In genomic region chr6:89566011-89566775, GRCh38 we compare ENCODE assay signal across 13 cellular contexts.
"Had no signal": no experiment of that assay in that cellular context is flagged by ENCODE, and none has a peak within 500 bp of the region (broad histone marks: within the 10 kb centered on the region; RNA-seq: fewer than 3 reads in every experiment).

No MANE protein-coding gene starts in this region.

- FAIRE-seq: TTC549 had no signal

- H3K27me3 ChIP-seq: right atrium auricular region, stomach, tibial nerve had no signal

- H3K27ac ChIP-seq: epithelial cell of prostate, tibial nerve had no signal

- H3K9me3 ChIP-seq: right atrium auricular region, stomach, tibial nerve had no signal

- ATAC-seq: activated T-cell treated with anti-CD3 and anti-CD28 coated beads, Interleukin-2, amount 50 U/mL, for 72 hours had no signal

- H3K9me3 Mint-ChIP-seq: activated naive CD8-positive, alpha-beta T cell treated with anti-CD3 and anti-CD28 coated beads, Interleukin-2, amount 10 ng/mL, durations not matched to agents 7 days and 5 days; activated T-cell treated with anti-CD3 and anti-CD28 coated beads, Interleukin-2, amount 50 U/mL, for 72 hours; T-helper 1 cell treated with Interleukin-12 subunit alpha and Interleukin-12 subunit beta and Interleukin-4 antibody, amounts not matched to agents 30 μg/mL and 1 μg/mL, for 36 hours had no signal

- H3K4me3 Mint-ChIP-seq: activated naive CD8-positive, alpha-beta T cell treated with anti-CD3 and anti-CD28 coated beads, Interleukin-2, amount 10 ng/mL, durations not matched to agents 7 days and 5 days; activated T-cell treated with anti-CD3 and anti-CD28 coated beads, Interleukin-2, amount 50 U/mL, for 72 hours; T-helper 1 cell treated with Interleukin-12 subunit alpha and Interleukin-12 subunit beta and Interleukin-4 antibody, amounts not matched to agents 30 μg/mL and 1 μg/mL, for 36 hours had no signal

- DNase-seq: activated CD4-positive, alpha-beta T cell treated with anti-CD3 and anti-CD28 coated beads, Interleukin-2, amount 50 U/mL, for 48 hours; activated naive CD8-positive, alpha-beta T cell treated with anti-CD3 and anti-CD28 coated beads, Interleukin-2, amount 10 ng/mL, durations not matched to agents 7 days and 5 days; activated T-cell treated with anti-CD3 and anti-CD28 coated beads, Interleukin-2, amount 50 U/mL, for 72 hours; cortex of kidney; effector memory CD4-positive, alpha-beta T cell; kidney glomerular epithelial cell; stomach had no signal

- H3K36me3 ChIP-seq: right atrium auricular region, stomach had no signal

- H3K27me3 Mint-ChIP-seq: activated naive CD8-positive, alpha-beta T cell treated with anti-CD3 and anti-CD28 coated beads, Interleukin-2, amount 10 ng/mL, durations not matched to agents 7 days and 5 days had no signal

- H3K4me3 ChIP-seq: right atrium auricular region, skin epidermis, stomach, tibial nerve had no signal

- H3K27ac Mint-ChIP-seq: activated naive CD8-positive, alpha-beta T cell treated with anti-CD3 and anti-CD28 coated beads, Interleukin-2, amount 10 ng/mL, durations not matched to agents 7 days and 5 days; activated T-cell treated with anti-CD3 and anti-CD28 coated beads, Interleukin-2, amount 50 U/mL, for 72 hours; T-helper 1 cell treated with Interleukin-12 subunit alpha and Interleukin-12 subunit beta and Interleukin-4 antibody, amounts not matched to agents 30 μg/mL and 1 μg/mL, for 36 hours had no signal
